ENCODE assay signal across 6 cellular contexts in the genomic region with DNA sequence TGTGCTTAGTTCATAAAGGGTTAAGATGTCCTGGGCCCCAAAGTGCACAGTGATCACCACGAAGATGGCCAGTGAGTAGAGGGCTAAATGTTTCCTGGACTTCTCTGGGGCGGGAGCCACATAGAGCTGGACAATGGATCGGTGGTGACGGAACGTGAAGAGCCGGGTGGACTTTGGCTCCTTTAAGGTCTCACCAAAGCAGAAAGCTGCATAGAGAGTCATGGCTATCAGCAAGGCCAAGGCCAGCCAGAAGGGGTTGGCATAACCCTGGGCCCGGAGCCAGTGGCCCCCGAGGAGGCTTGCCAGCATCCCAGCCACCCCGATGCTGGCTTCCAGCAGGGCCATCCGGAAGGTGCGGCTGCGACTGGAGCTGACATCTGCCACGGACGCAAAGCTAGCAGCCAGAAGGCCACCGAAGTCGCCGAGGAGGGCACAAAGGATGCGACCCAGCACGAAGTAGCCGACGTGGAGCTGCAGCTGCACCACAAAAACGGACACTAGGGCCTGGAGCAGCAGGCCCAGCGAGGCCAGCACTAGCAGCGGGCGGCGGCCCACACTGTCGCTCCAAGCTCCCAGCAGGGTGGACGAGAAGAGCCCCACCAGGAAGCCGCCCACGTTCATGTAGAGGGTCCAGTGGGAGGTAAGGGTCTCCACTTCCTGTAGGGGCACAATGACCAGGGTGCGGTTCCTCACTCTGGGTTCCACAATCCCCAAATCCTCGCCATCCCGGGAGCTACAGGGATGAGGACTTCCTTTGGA. TPM values are rescaled to one million over a fixed set of nuclear protein-coding genes. Genes with fewer than 3 reads are reported as not detected.
DNase-seq lines count a peak whose midpoint lies in the region; TF ChIP-seq lines count a peak whose summit lies in the region.

No MANE protein-coding gene starts in this region.

- no peak overlapping the region for H3K27ac ChIP-seq in Karpas-422 (ENCODE audit: low read length)
- H3K27ac ChIP-seq in coronary artery: peak overlapping the region in 1 of 2 donors; percentile 84

- no peaks in the 10 kb centered on the region for H3K79me2 ChIP-seq in Karpas-422 (ENCODE audit: low read length)

- no peaks in the 10 kb centered on the region for H3K27me3 ChIP-seq in Karpas-422 (ENCODE audit: low read length)

- H3K9me3 ChIP-seq in Karpas-422 (ENCODE audit: low read length): no peaks in the 10 kb centered on the region

- no peaks in the 10 kb centered on the region for H3K9me2 ChIP-seq in Karpas-422 (replicated peaks; ENCODE audit: insufficient read depth, low read length)

- no peaks in the 10 kb centered on the region for H4K20me1 ChIP-seq in Karpas-422 (ENCODE audit: insufficient read depth, low read depth, low read length)

- H3K4me1 ChIP-seq in Karpas-422 (ENCODE audit: low read length): peaks cover 13% of the 10 kb centered on the region

- TF ChIP-seq CTCF in coronary artery (IDR thresholded peaks at IDR 0.05): no peak

- H2AFZ ChIP-seq in Karpas-422 (ENCODE audit: low read length): no peak overlapping the region; the same call in 1 of the 2 replicates

- DNase-seq in Karpas-422 (no peak), coronary artery (ENCODE audit: low spot score) (no peak), retina (peak; percentile 75), SKM-1 (lab: John Stamatoyannopoulos, UW; ENCODE audit: unreplicated experiment) (no peak), islet precursor cell (no peak)
- DNase-seq in effector CD8-positive, alpha-beta T cell (lab: John Stamatoyannopoulos, UW): no peak

- peak overlapping the region; percentile 95 for H3K4me2 ChIP-seq in Karpas-422 (ENCODE audit: low read depth, low read length, poor library complexity, severe bottlenecking)

- H3K4me3 ChIP-seq in Karpas-422 (ENCODE audit: low read length): peak overlapping the region; percentile 81
- H3K4me3 ChIP-seq in coronary artery: peak overlapping the region; percentile 99

- no peaks in the 10 kb centered on the region for H3K36me3 ChIP-seq in Karpas-422 (ENCODE audit: insufficient read depth, low read length)

- peak overlapping the region; percentile 80 for H3K9ac ChIP-seq in Karpas-422 (ENCODE audit: low read length)

RNA-seq across cellular contexts. Expression of gene SLC46A1, which starts 1.0 kb away (rescaled TPM):
- total RNA-seq in Karpas-422 (2014; rRNA removed; shearing (Covaris generic); ENCODE audit: low replicate concordance): 2.0 and 5.0 TPM in 2 replicates

RNA-seq across cellular contexts. Expression of gene SARM1, which starts 33.5 kb away (rescaled TPM):
- total RNA-seq in Karpas-422 (2014; rRNA removed; shearing (Covaris generic); ENCODE audit: low replicate concordance): 23.9 and 26.9 TPM in 2 replicates

RNA-seq across cellular contexts. Expression of gene VTN, which starts 34.9 kb away (rescaled TPM):
- 4.2 TPM in 1 of 2 replicates, not detected in the other for total RNA-seq in Karpas-422 (2014; rRNA removed; shearing (Covaris generic); ENCODE audit: low replicate concordance)

RNA-seq across cellular contexts. Expression of gene SEBOX, which starts 40.0 kb away (rescaled TPM):
- total RNA-seq in Karpas-422 (2014; rRNA removed; shearing (Covaris generic); ENCODE audit: low replicate concordance): not detected in 2 replicates

RNA-seq across cellular contexts. Expression of gene POLDIP2, which starts 47.7 kb away (rescaled TPM):
- total RNA-seq in Karpas-422 (2014; rRNA removed; shearing (Covaris generic); ENCODE audit: low replicate concordance): 71.1 and 98.3 TPM in 2 replicates
